In the genomic region with DNA sequence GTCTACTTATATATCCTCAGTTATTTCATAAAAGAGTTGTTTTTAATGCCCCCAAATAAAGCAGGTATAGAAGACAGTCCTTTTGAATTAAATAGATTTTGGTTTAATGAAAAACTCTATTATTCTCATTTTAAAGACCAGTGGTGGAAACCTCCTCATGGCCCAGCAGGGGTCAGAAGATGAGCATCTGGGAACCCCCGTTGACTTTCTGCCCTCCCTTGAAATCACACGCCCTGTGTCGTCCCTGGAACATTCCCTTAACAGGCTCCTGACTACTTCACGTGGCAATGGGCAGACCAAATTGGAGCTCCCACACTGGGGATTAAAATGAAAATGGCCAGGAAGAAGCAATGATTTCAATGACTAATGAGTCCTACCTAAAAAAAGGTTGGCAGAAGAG, we compare ENCODE assay signal across 17 cellular contexts.
A peak's percentile ranks its signal among the peaks of the same experiment; 100 is the strongest.
DNase-seq lines count a peak whose midpoint lies in the region; ATAC-seq and TF ChIP-seq lines count a peak whose summit lies in the region.
"Had no signal": no experiment of that assay in that cellular context is flagged by ENCODE, and none has a peak within 500 bp of the region (broad histone marks: within the 10 kb centered on the region; RNA-seq: fewer than 3 reads in every experiment).

No MANE protein-coding gene starts in this region.

- no peak for DNase-seq in BE2C
- DNase-seq in endodermal cell: no peak
- DNase-seq in psoas muscle: no peak
- DNase-seq in T-cell: no peak
- DNase-seq in activated T-cell treated with anti-CD3 and anti-CD28 coated beads, Interleukin-2, amount 50 U/mL, for 4 hours: no peak
- DNase-seq: CD4-positive, alpha-beta T cell; KBM-7; MV-4-11; NCI-H187; NCI-H2227 treated with DMSO at 0.1 percent for 48 hours; NCI-H510A treated with DMSO at 0.1 percent for 48 hours; NCI-H774 had no signal

- no peaks in the 10 kb centered on the region for H3K9me2 ChIP-seq in OCI-LY1 (ENCODE audit: low read depth, low read length)

- CTCF ChIA-PET in T-cell (lab: Charles Lee): no interaction called here

- H3K9me3 ChIP-seq in BE2C (no peaks in the 10 kb centered on the region), OCI-LY1 (ENCODE audit: low read length) (no peaks in the 10 kb centered on the region), endodermal cell (ENCODE audit: control insufficient read depth, low read length) (no peaks in the 10 kb centered on the region), psoas muscle (no peaks in the 10 kb centered on the region)

- WGBS in endodermal cell (ENCODE audit: insufficient coverage in 1 of 2, insufficient read length in 1 of 2), 2 experiments: 88 to 93% methylated on average over 4 of the region's 4 CpGs
- WGBS in psoas muscle, 3 donors: 38 to 73% (median 45%) methylated on average over 4 of the region's 4 CpGs

- H3F3A ChIP-seq in OCI-LY1 (ENCODE audit: insufficient read depth, low read length): no peaks in the 10 kb centered on the region

- TF ChIP-seq CTCF in BE2C (IDR thresholded peaks at IDR 0.05; ENCODE audit: low read depth, low read length) (peak; percentile 32), OCI-LY1 (IDR thresholded peaks at IDR 0.05; ENCODE audit: low read length) (peak; percentile 26), endodermal cell (conservative IDR thresholded peaks at IDR 0.05) (no peak), psoas muscle (IDR thresholded peaks at IDR 0.05) (no peak)

- no peak overlapping the region for H3K4me3 Mint-ChIP-seq in endodermal cell
- H3K4me3 Mint-ChIP-seq in T-cell: no peak overlapping the region
- no peak overlapping the region for H3K4me3 Mint-ChIP-seq in activated T-cell treated with anti-CD3 and anti-CD28 coated beads, Interleukin-2, amount 50 U/mL, for 4 hours
- H3K4me3 Mint-ChIP-seq: CD4-positive, alpha-beta T cell had no signal

- H3K27ac ChIP-seq in OCI-LY1 (ENCODE audit: low read depth, low read length, poor library complexity, severe bottlenecking) (no peak overlapping the region), endodermal cell (ENCODE audit: low read depth, low read length) (no peak overlapping the region), psoas muscle (peak overlapping the region; percentile 61)
- H3K27ac ChIP-seq: SK-N-MC had no signal

- peak in 3 of 4 donors; percentile 37 to 70 (median 59) for ATAC-seq in psoas muscle
- ATAC-seq in T-cell (replicated peaks in 1 of 4): no peak
- ATAC-seq in GM18502 (IDR thresholded peaks at IDR 0.05; ENCODE audit: poor library complexity, unreplicated experiment): no peak
- ATAC-seq in GM18870 (IDR thresholded peaks at IDR 0.05; ENCODE audit: unreplicated experiment): no peak
- no peak for ATAC-seq in activated T-cell treated with anti-CD3 and anti-CD28 coated beads, Interleukin-2, amount 50 U/mL, for 4 hours
- ATAC-seq: Right ventricle myocardium inferior had no signal

- no peaks in the 10 kb centered on the region for H3K4me1 ChIP-seq in BE2C
- peaks cover 4% of the 10 kb centered on the region for H3K4me1 ChIP-seq in OCI-LY1 (ENCODE audit: insufficient read depth, low read length, severe bottlenecking)
- no peaks in the 10 kb centered on the region for H3K4me1 ChIP-seq in endodermal cell (ENCODE audit: control insufficient read depth, insufficient read depth, low read length)
- H3K4me1 ChIP-seq in psoas muscle: peaks cover 27% of the 10 kb centered on the region

- POLR2A ChIA-PET in T-cell (lab: Charles Lee): no interaction called here

- no peaks in the 10 kb centered on the region for H3K36me3 ChIP-seq in BE2C
- no peaks in the 10 kb centered on the region for H3K36me3 ChIP-seq in OCI-LY1 (ENCODE audit: insufficient read depth, low read length)
- H3K36me3 ChIP-seq in endodermal cell (ENCODE audit: control insufficient read depth, insufficient read depth, low read length): no peaks in the 10 kb centered on the region
- H3K36me3 ChIP-seq in psoas muscle (ENCODE audit: insufficient read depth in 1 of 2, low read depth in 1 of 2): no peaks in the 10 kb centered on the region

- H2AFZ ChIP-seq in OCI-LY1 (ENCODE audit: low read length): no peak overlapping the region

- peak overlapping the region; percentile 27 for H3K27ac Mint-ChIP-seq in endodermal cell
- H3K27ac Mint-ChIP-seq in T-cell: no peak overlapping the region
- H3K27ac Mint-ChIP-seq: CD4-positive, alpha-beta T cell had no signal

- H3K4me1 Mint-ChIP-seq in endodermal cell: no peaks in the 10 kb centered on the region
- H3K4me1 Mint-ChIP-seq in T-cell: no peaks in the 10 kb centered on the region
- no peaks in the 10 kb centered on the region for H3K4me1 Mint-ChIP-seq in activated T-cell treated with anti-CD3 and anti-CD28 coated beads, Interleukin-2, amount 50 U/mL, for 4 hours (ENCODE audit: low read depth)

- H3K9ac ChIP-seq in OCI-LY1 (ENCODE audit: low read length) (no peak overlapping the region), endodermal cell (ENCODE audit: extremely low read depth, low read length, poor library complexity, severe bottlenecking) (no peak overlapping the region)

- H3K27me3 Mint-ChIP-seq in endodermal cell (ENCODE audit: insufficient read depth) (no peaks in the 10 kb centered on the region), T-cell (no peaks in the 10 kb centered on the region)
- no peaks in the 10 kb centered on the region for H3K27me3 Mint-ChIP-seq in activated T-cell treated with anti-CD3 and anti-CD28 coated beads, Interleukin-2, amount 50 U/mL, for 4 hours (ENCODE audit: low read depth)
- H3K27me3 Mint-ChIP-seq: CD4-positive, alpha-beta T cell had no signal

- intact Hi-C loops in psoas muscle (cut with DNase I): loop anchor here in 1 of 2 donors (10.0 kb wide), 1 partner anchor 122 kb away; no protein-coding TSS in a partner anchor

- no peak overlapping the region for H3K4me2 ChIP-seq in OCI-LY1 (ENCODE audit: low read length)

- peaks cover 2% of the 10 kb centered on the region for H3K36me3 Mint-ChIP-seq in endodermal cell (ENCODE audit: low read depth)
- peaks cover 18% of the 10 kb centered on the region for H3K36me3 Mint-ChIP-seq in T-cell
- H3K36me3 Mint-ChIP-seq in activated T-cell treated with anti-CD3 and anti-CD28 coated beads, Interleukin-2, amount 50 U/mL, for 4 hours (ENCODE audit: insufficient read depth): peaks cover 10% of the 10 kb centered on the region

- H3K27me3 ChIP-seq in BE2C (no peaks in the 10 kb centered on the region), OCI-LY1 (ENCODE audit: insufficient read depth, low read length) (no peaks in the 10 kb centered on the region), endodermal cell (ENCODE audit: control insufficient read depth, insufficient read depth, low read length, poor library complexity, severe bottlenecking) (no peaks in the 10 kb centered on the region), psoas muscle (ENCODE audit: insufficient read depth in 3 of 3, low read length in 2 of 3) (no peaks in the 10 kb centered on the region)

- H4K20me1 ChIP-seq in OCI-LY1 (ENCODE audit: insufficient read depth, low read length): no peaks in the 10 kb centered on the region

- H3K4me3 ChIP-seq in BE2C (ENCODE audit: low read depth, low read length) (no peak overlapping the region), OCI-LY1 (ENCODE audit: low read depth, low read length, poor library complexity, severe bottlenecking) (no peak overlapping the region), endodermal cell (ENCODE audit: low read length) (no peak overlapping the region), psoas muscle (no peak overlapping the region)
- H3K4me3 ChIP-seq: SK-N-MC had no signal

- no peaks in the 10 kb centered on the region for H3K9me3 Mint-ChIP-seq in endodermal cell
- H3K9me3 Mint-ChIP-seq in T-cell: no peaks in the 10 kb centered on the region
- H3K9me3 Mint-ChIP-seq in activated T-cell treated with anti-CD3 and anti-CD28 coated beads, Interleukin-2, amount 50 U/mL, for 4 hours: no peaks in the 10 kb centered on the region
- H3K9me3 Mint-ChIP-seq: CD4-positive, alpha-beta T cell had no signal

- no peaks in the 10 kb centered on the region for H3K79me2 ChIP-seq in OCI-LY1 (ENCODE audit: insufficient read depth, low read length)

Comparison
In these comparisons a context has a peak if more than half of its experiments do, and no peak if none do; other contexts are left out.
1. CTCF ChIP-seq: peak in BE2C (single experiment) and OCI-LY1 (single experiment); none in endodermal cell (single experiment) and psoas muscle (single experiment).
2. ATAC-seq: peak in psoas muscle (3 of 4); none in T-cell (0 of 4), GM18502 (single experiment), GM18870 (single experiment) and activated T-cell treated with anti-CD3 and anti-CD28 coated beads, Interleukin-2, amount 50 U/mL, for 4 hours (0 of 2).